In the genomic region with DNA sequence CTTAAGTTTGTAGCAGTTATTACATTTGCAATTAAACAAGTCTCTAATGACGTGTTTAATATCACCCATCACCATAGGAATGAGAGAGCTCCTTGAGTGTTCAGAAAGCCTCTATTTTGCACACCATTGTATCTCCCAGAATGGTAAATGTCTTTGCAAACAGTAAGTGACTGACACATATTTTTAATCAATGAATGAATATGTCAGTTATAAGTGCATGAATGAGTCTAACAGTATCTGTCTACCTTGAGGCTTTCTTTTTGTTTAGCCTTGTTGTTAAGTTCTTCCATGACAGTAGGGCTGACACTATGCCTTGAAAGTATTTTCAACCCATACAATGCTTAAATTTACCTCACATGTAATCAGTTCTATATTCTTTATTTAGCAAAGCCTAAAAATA, we compare ENCODE assay signal across 11 cellular contexts.
"Had no signal": no experiment of that assay in that cellular context is flagged by ENCODE, and none has a peak within 500 bp of the region (broad histone marks: within the 10 kb centered on the region; RNA-seq: fewer than 3 reads in every experiment).

No MANE protein-coding gene starts in this region.

- ATAC-seq: GM23338, HCT116 had no signal

- FAIRE-seq: H1, H54 had no signal

- H3K4me3 ChIP-seq: GM23248, GM23338, HAP-1 had no signal

- H3K4me3 Mint-ChIP-seq: GM23338, H9, HFFc6 had no signal

- H3K27ac Mint-ChIP-seq: GM23338, H9, HFFc6 had no signal

- H3K36me3 ChIP-seq: HAP-1 had no signal

- H2AFZ ChIP-seq: GM23248, GM23338 had no signal

- DNase-seq: GM23248, GOT3, H7, H9, HCEC 1CT, HFFc6 had no signal

- H3K9me3 ChIP-seq: HAP-1 had no signal

- H3K27ac ChIP-seq: GM23248 had no signal

- H3K9ac ChIP-seq: GM23248 had no signal

- H3K4me2 ChIP-seq: GM23338 had no signal
